14 cellular contexts compared by ENCODE assay signal in genomic region chr5:1875843-1876671, GRCh38. TPM values are rescaled to one million over a fixed set of nuclear protein-coding genes. Genes with fewer than 3 reads are reported as not detected.
DNase-seq lines count a peak whose midpoint lies in the region; ATAC-seq, FAIRE-seq and TF ChIP-seq lines count a peak whose summit lies in the region.
"Had no signal": no experiment of that assay in that cellular context is flagged by ENCODE, and none has a peak within 500 bp of the region (broad histone marks: within the 10 kb centered on the region; RNA-seq: fewer than 3 reads in every experiment).

No MANE protein-coding gene starts in this region.

- ATAC-seq in WTC11: peak; percentile 10
- peak; percentile 11 to 15 for ATAC-seq in lower lobe of right lung
- ATAC-seq in stimulated activated effector memory CD8-positive, alpha-beta T cell treated with anti-CD3 and anti-CD28 coated beads, Interleukin-12 subunit alpha, Interleukin-12 subunit beta, amount 100 ng/mL, for 72 hours: no peak
- no peak for ATAC-seq in HG02885 (IDR thresholded peaks at IDR 0.05; ENCODE audit: poor library complexity, unreplicated experiment)
- ATAC-seq: activated CD8-positive, alpha-beta T cell treated with anti-CD3 and anti-CD28 coated beads for 36 hours had no signal

- H3K27ac ChIP-seq in lower lobe of right lung: no peak overlapping the region
- H3K27ac ChIP-seq: PC-9 had no signal

- H3K27ac Mint-ChIP-seq in activated naive CD4-positive, alpha-beta T cell treated with anti-CD3 and anti-CD28 coated beads, Interleukin-2, amount 10 ng/mL, durations not matched to agents 7 days and 5 days: peak overlapping the region; percentile 24
- H3K27ac Mint-ChIP-seq in activated naive CD4-positive, alpha-beta T cell treated with anti-CD3 and anti-CD28 coated beads for 36 hours: no peak overlapping the region
- no peak overlapping the region for H3K27ac Mint-ChIP-seq in WTC11
- no peak overlapping the region for H3K27ac Mint-ChIP-seq in stimulated activated effector memory CD8-positive, alpha-beta T cell treated with anti-CD3 and anti-CD28 coated beads, Interleukin-12 subunit alpha, Interleukin-12 subunit beta, amount 100 ng/mL, for 72 hours
- H3K27ac Mint-ChIP-seq: activated CD8-positive, alpha-beta T cell treated with anti-CD3 and anti-CD28 coated beads for 36 hours; dendritic cell treated with granulocyte-macrophage colony-stimulating factor and Interleukin-4, amounts not matched to agents 40 ng/mL and 50 ng/mL, for 4 days had no signal

- CTCF ChIA-PET in activated naive CD4-positive, alpha-beta T cell treated with anti-CD3 and anti-CD28 coated beads, Interleukin-2, amount 10 ng/mL, durations not matched to agents 7 days and 5 days (lab: Charles Lee): no interaction called here
- CTCF ChIA-PET in activated naive CD4-positive, alpha-beta T cell treated with anti-CD3 and anti-CD28 coated beads for 36 hours (lab: Charles Lee): no interaction called here
- CTCF ChIA-PET in WTC11 (lab: Charles Lee): interaction anchor here (1.3 kb wide), 1 partner anchor 111 kb away, joined by 3 read pairs; no protein-coding TSS in a partner anchor

- peaks cover 3% of the 10 kb centered on the region for H3K4me1 Mint-ChIP-seq in activated naive CD4-positive, alpha-beta T cell treated with anti-CD3 and anti-CD28 coated beads, Interleukin-2, amount 10 ng/mL, durations not matched to agents 7 days and 5 days
- peaks cover 15% of the 10 kb centered on the region for H3K4me1 Mint-ChIP-seq in activated naive CD4-positive, alpha-beta T cell treated with anti-CD3 and anti-CD28 coated beads for 36 hours (ENCODE audit: low read depth)
- H3K4me1 Mint-ChIP-seq in WTC11: peaks cover 42% of the 10 kb centered on the region
- peaks cover 11% of the 10 kb centered on the region for H3K4me1 Mint-ChIP-seq in stimulated activated effector memory CD8-positive, alpha-beta T cell treated with anti-CD3 and anti-CD28 coated beads, Interleukin-12 subunit alpha, Interleukin-12 subunit beta, amount 100 ng/mL, for 72 hours

- H3K4me1 ChIP-seq in lower lobe of right lung: peaks cover 12% of the 10 kb centered on the region

- H3K9me3 ChIP-seq in lower lobe of right lung: no peaks in the 10 kb centered on the region

- H3K4me3 ChIP-seq in lower lobe of right lung: no peak overlapping the region
- H3K4me3 ChIP-seq: PC-9 had no signal

- H3K9me3 Mint-ChIP-seq in activated naive CD4-positive, alpha-beta T cell treated with anti-CD3 and anti-CD28 coated beads, Interleukin-2, amount 10 ng/mL, durations not matched to agents 7 days and 5 days: no peaks in the 10 kb centered on the region
- H3K9me3 Mint-ChIP-seq in activated naive CD4-positive, alpha-beta T cell treated with anti-CD3 and anti-CD28 coated beads for 36 hours: no peaks in the 10 kb centered on the region
- no peaks in the 10 kb centered on the region for H3K9me3 Mint-ChIP-seq in WTC11
- H3K9me3 Mint-ChIP-seq in stimulated activated effector memory CD8-positive, alpha-beta T cell treated with anti-CD3 and anti-CD28 coated beads, Interleukin-12 subunit alpha, Interleukin-12 subunit beta, amount 100 ng/mL, for 72 hours: no peaks in the 10 kb centered on the region
- H3K9me3 Mint-ChIP-seq: activated CD8-positive, alpha-beta T cell treated with anti-CD3 and anti-CD28 coated beads for 36 hours; dendritic cell treated with granulocyte-macrophage colony-stimulating factor and Interleukin-4, amounts not matched to agents 40 ng/mL and 50 ng/mL, for 4 days had no signal

- H3K27me3 ChIP-seq in lower lobe of right lung (ENCODE audit: low read depth): peaks cover 92% of the 10 kb centered on the region

- no peak for FAIRE-seq in D721Med (lab: Jason Lieb, UNC)

- no peaks in the 10 kb centered on the region for H3K36me3 ChIP-seq in lower lobe of right lung

- peaks cover 2% of the 10 kb centered on the region for H3K36me3 Mint-ChIP-seq in activated naive CD4-positive, alpha-beta T cell treated with anti-CD3 and anti-CD28 coated beads, Interleukin-2, amount 10 ng/mL, durations not matched to agents 7 days and 5 days
- H3K36me3 Mint-ChIP-seq in activated naive CD4-positive, alpha-beta T cell treated with anti-CD3 and anti-CD28 coated beads for 36 hours (ENCODE audit: low read depth): no peaks in the 10 kb centered on the region
- peaks cover 11% of the 10 kb centered on the region for H3K36me3 Mint-ChIP-seq in WTC11
- H3K36me3 Mint-ChIP-seq in stimulated activated effector memory CD8-positive, alpha-beta T cell treated with anti-CD3 and anti-CD28 coated beads, Interleukin-12 subunit alpha, Interleukin-12 subunit beta, amount 100 ng/mL, for 72 hours: peaks cover 4% of the 10 kb centered on the region

- intact Hi-C loops in activated naive CD4-positive, alpha-beta T cell treated with anti-CD3 and anti-CD28 coated beads for 36 hours (cut with micrococcal nuclease): no loop called here
- intact Hi-C loops in lower lobe of right lung (cut with DNase I): no loop called here

- no peak for DNase-seq in activated naive CD4-positive, alpha-beta T cell treated with anti-CD3 and anti-CD28 coated beads, Interleukin-2, amount 10 ng/mL, durations not matched to agents 7 days and 5 days
- DNase-seq in activated naive CD4-positive, alpha-beta T cell treated with anti-CD3 and anti-CD28 coated beads for 36 hours: no peak
- no peak for DNase-seq in WTC11 (ENCODE audit: low spot score)
- no peak for DNase-seq in lower lobe of right lung
- no peak for DNase-seq in stimulated activated effector memory CD8-positive, alpha-beta T cell treated with anti-CD3 and anti-CD28 coated beads, Interleukin-12 subunit alpha, Interleukin-12 subunit beta, amount 100 ng/mL, for 72 hours (ENCODE audit: low spot score in 2 of 2)
- no peak for DNase-seq in NAMALWA (ENCODE audit: low spot score)
- DNase-seq in D721Med (ENCODE audit: insufficient read length, low spot score): no peak
- DNase-seq: PC-9, T1000 had no signal

- TF ChIP-seq CTCF in WTC11 (IDR thresholded peaks at IDR 0.05): no peak
- TF ChIP-seq CTCF in lower lobe of right lung (IDR thresholded peaks at IDR 0.05): no peak
- TF ChIP-seq CTCF in D721Med (IDR thresholded peaks at IDR 0.05; ENCODE audit: insufficient read depth, missing control alignments): no peak

- POLR2A ChIA-PET in WTC11 (lab: Charles Lee): no interaction called here

- H3K4me3 Mint-ChIP-seq in activated naive CD4-positive, alpha-beta T cell treated with anti-CD3 and anti-CD28 coated beads, Interleukin-2, amount 10 ng/mL, durations not matched to agents 7 days and 5 days: no peak overlapping the region
- no peak overlapping the region for H3K4me3 Mint-ChIP-seq in activated naive CD4-positive, alpha-beta T cell treated with anti-CD3 and anti-CD28 coated beads for 36 hours
- H3K4me3 Mint-ChIP-seq in WTC11: peak overlapping the region; percentile 72
- H3K4me3 Mint-ChIP-seq in stimulated activated effector memory CD8-positive, alpha-beta T cell treated with anti-CD3 and anti-CD28 coated beads, Interleukin-12 subunit alpha, Interleukin-12 subunit beta, amount 100 ng/mL, for 72 hours: peak overlapping the region; percentile 36
- H3K4me3 Mint-ChIP-seq: activated CD8-positive, alpha-beta T cell treated with anti-CD3 and anti-CD28 coated beads for 36 hours; dendritic cell treated with granulocyte-macrophage colony-stimulating factor and Interleukin-4, amounts not matched to agents 40 ng/mL and 50 ng/mL, for 4 days had no signal

- H3K27me3 Mint-ChIP-seq in activated naive CD4-positive, alpha-beta T cell treated with anti-CD3 and anti-CD28 coated beads, Interleukin-2, amount 10 ng/mL, durations not matched to agents 7 days and 5 days: peaks cover 92% of the 10 kb centered on the region
- H3K27me3 Mint-ChIP-seq in activated naive CD4-positive, alpha-beta T cell treated with anti-CD3 and anti-CD28 coated beads for 36 hours (ENCODE audit: low read depth): peaks cover 58% of the 10 kb centered on the region
- H3K27me3 Mint-ChIP-seq in WTC11 (ENCODE audit: low read depth): peaks cover 89% of the 10 kb centered on the region

TF ChIP-seq in WTC11, 78 proteins besides CTCF, POLR2A, EP300 and RAD21:
- 0 out of 2 replicates have a peak, but pooled peaks have one; percentile 13 for TF ChIP-seq ZNF423 (CRISPR knock-in tag; IDR thresholded peaks at IDR 0.05)
- no peak for TF ChIP-seq NFATC4 (CRISPR knock-in tag; IDR thresholded peaks at IDR 0.05)
- peak; percentile 2; the same call in 1 of the 2 replicates for TF ChIP-seq E2F5 (CRISPR knock-in tag; IDR thresholded peaks at IDR 0.05)
- TF ChIP-seq GTF2I (CRISPR knock-in tag; conservative IDR thresholded peaks at IDR 0.05): no peak
- no peak for TF ChIP-seq STAT6 (CRISPR knock-in tag; conservative IDR thresholded peaks at IDR 0.05; ENCODE audit: low read depth)

RNA-seq across cellular contexts. Expression of gene IRX4, which starts 6.7 kb away (rescaled TPM):
- total RNA-seq in activated naive CD4-positive, alpha-beta T cell treated with anti-CD3 and anti-CD28 coated beads for 36 hours: not detected
- total RNA-seq in WTC11 (2021) (7.0 to 9.0 TPM (median 7.6 TPM) in 3 replicates), lower lobe of right lung (not detected)
- total RNA-seq: activated CD8-positive, alpha-beta T cell treated with anti-CD3 and anti-CD28 coated beads for 36 hours; G401; LHCN-M2; PC-9 had no signal

Comparison
In these comparisons a context has a peak if more than half of its experiments do, and no peak if none do; other contexts are left out.
1. H3K4me3 Mint-ChIP-seq: peak in WTC11 (single experiment) and stimulated activated effector memory CD8-positive, alpha-beta T cell treated with anti-CD3 and anti-CD28 coated beads, Interleukin-12 subunit alpha, Interleukin-12 subunit beta, amount 100 ng/mL, for 72 hours (single experiment); none in activated naive CD4-positive, alpha-beta T cell treated with anti-CD3 and anti-CD28 coated beads, Interleukin-2, amount 10 ng/mL, durations not matched to agents 7 days and 5 days (single experiment) and activated naive CD4-positive, alpha-beta T cell treated with anti-CD3 and anti-CD28 coated beads for 36 hours (single experiment).
2. ATAC-seq: peak in WTC11 (single experiment) and lower lobe of right lung (2 of 2); none in stimulated activated effector memory CD8-positive, alpha-beta T cell treated with anti-CD3 and anti-CD28 coated beads, Interleukin-12 subunit alpha, Interleukin-12 subunit beta, amount 100 ng/mL, for 72 hours (single experiment) and HG02885 (single experiment).